In genomic region chr7:94492601-94493000, GRCh38 we compare ENCODE assay signal across 8 cellular contexts. TPM values are rescaled to one million over a fixed set of nuclear protein-coding genes. Genes with fewer than 3 reads are reported as not detected.
DNase-seq lines count a peak whose midpoint lies in the region; ATAC-seq and TF ChIP-seq lines count a peak whose summit lies in the region.

No MANE protein-coding gene starts in this region.

- H3K27me3 ChIP-seq in tibial artery (no peaks in the 10 kb centered on the region), heart left ventricle (no peaks in the 10 kb centered on the region)

- TF ChIP-seq POLR2A in heart left ventricle (IDR thresholded peaks at IDR 0.05): no peak

- DNase-seq in activated CD4-positive, CD25-positive, alpha-beta regulatory T cell treated with anti-CD3 and anti-CD28 coated beads, Interleukin-2, amount 50 U/mL, for 72 hours: no peak
- peak; percentile 79 for DNase-seq in renal cortical epithelial cell (ENCODE audit: low read depth)
- no peak for DNase-seq in tibial artery
- DNase-seq in NCI-H510A treated with DMSO at 0.1 percent for 48 hours (lab: John Stamatoyannopoulos, UW): no peak
- no peak for DNase-seq in heart left ventricle

- ATAC-seq in activated CD4-positive, CD25-positive, alpha-beta regulatory T cell treated with anti-CD3 and anti-CD28 coated beads, Interleukin-2, amount 50 U/mL, for 24 hours: peak; percentile 73 to 77
- ATAC-seq in GM21717 (IDR thresholded peaks at IDR 0.05; ENCODE audit: unreplicated experiment) (peak; percentile 99), HG03139 (IDR thresholded peaks at IDR 0.05; ENCODE audit: unreplicated experiment) (peak; percentile 99), heart left ventricle (no peak)

- peaks cover 0 to 9% (median 7%) of the 10 kb centered on the region in 3 donors for H3K9me3 ChIP-seq in tibial artery
- H3K9me3 ChIP-seq in heart left ventricle: peaks cover 0 to 11% (median 0%) of the 10 kb centered on the region in 12 donors

- no peaks in the 10 kb centered on the region for H3K36me3 ChIP-seq in tibial artery
- no peaks in the 10 kb centered on the region for H3K36me3 ChIP-seq in heart left ventricle

- intact Hi-C loops in tibial artery (cut with DNase I; ENCODE audit: low total_unique reads): no loop called here
- intact Hi-C loops in heart left ventricle (cut with DNase I): no loop called here

- no peak for TF ChIP-seq CTCF in tibial artery (IDR thresholded peaks at IDR 0.05)
- TF ChIP-seq CTCF in heart left ventricle (IDR thresholded peaks at IDR 0.05): no peak

- no peaks in the 10 kb centered on the region for H3K4me1 ChIP-seq in tibial artery
- no peaks in the 10 kb centered on the region for H3K4me1 ChIP-seq in heart left ventricle

- H3K27ac ChIP-seq in tibial artery: no peak overlapping the region
- no peak overlapping the region for H3K27ac ChIP-seq in heart left ventricle

- 91 to 97% (median 96%) methylated on average over 2 of the region's 2 CpGs for WGBS in heart left ventricle, 4 donors

- H3K4me3 ChIP-seq in tibial artery (no peak overlapping the region), heart left ventricle (no peak overlapping the region)

RNA-seq across cellular contexts. Expression of gene CASD1, which starts 17.0 kb away (rescaled TPM):
- total RNA-seq in renal cortical epithelial cell (27.1 and 33.7 TPM in 2 replicates), heart left ventricle (10 to 100 TPM; 14.3 to 24.3 (median 17.2) TPM)
- 10 to 100 TPM in 1 of 2 donors, 1 to 10 TPM in 1; 9.5 to 12.1 TPM for polyA plus RNA-seq in heart left ventricle

Comparison
In these comparisons a context has a peak if more than half of its experiments do, and no peak if none do; other contexts are left out.
1. ATAC-seq: peak in activated CD4-positive, CD25-positive, alpha-beta regulatory T cell treated with anti-CD3 and anti-CD28 coated beads, Interleukin-2, amount 50 U/mL, for 24 hours (2 of 2), GM21717 (single experiment) and HG03139 (single experiment); none in heart left ventricle (0 of 4).